24 cellular contexts compared by ENCODE assay signal in the genomic region with DNA sequence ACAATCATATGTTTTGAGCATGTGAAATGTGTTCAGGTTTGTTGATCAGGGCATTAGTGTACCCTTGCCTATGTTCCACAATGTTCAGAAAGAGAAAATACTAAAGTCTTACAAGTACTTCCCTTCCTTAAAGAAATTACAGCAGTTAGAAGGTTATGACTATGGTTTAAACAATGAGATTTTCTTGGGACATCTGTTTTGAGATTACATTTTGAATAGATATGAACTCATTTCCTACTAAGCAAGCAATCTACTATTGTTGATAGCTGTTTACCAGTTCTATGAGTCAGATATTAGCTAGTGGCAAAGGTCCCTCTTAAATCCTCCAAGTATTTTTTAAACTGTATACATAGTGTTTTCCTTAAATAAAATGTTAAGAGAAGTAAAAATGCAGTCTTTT.
A peak's percentile ranks its signal among the peaks of the same experiment; 100 is the strongest.
DNase-seq lines count a peak whose midpoint lies in the region; ATAC-seq, FAIRE-seq and TF ChIP-seq lines count a peak whose summit lies in the region.
"Had no signal": no experiment of that assay in that cellular context is flagged by ENCODE, and none has a peak within 500 bp of the region (broad histone marks: within the 10 kb centered on the region; RNA-seq: fewer than 3 reads in every experiment).

No MANE protein-coding gene starts in this region.

- H3K4me1 ChIP-seq in heart left ventricle (peaks cover 0 to 24% (median 8%) of the 10 kb centered on the region in 12 donors), astrocyte (ENCODE audit: insufficient read depth, low read length) (no peaks in the 10 kb centered on the region), small intestine (ENCODE audit: control insufficient read depth in 2 of 2, insufficient read depth in 1 of 2, low read depth in 1 of 2, low read length in 1 of 2) (peaks cover 0 to 6% of the 10 kb centered on the region in 2 donors)
- H3K4me1 ChIP-seq: prostate gland had no signal

- no peak overlapping the region for H3K27ac Mint-ChIP-seq in astrocyte (ENCODE audit: unreplicated experiment)
- H3K27ac Mint-ChIP-seq: activated B cell treated with CpG ODN at 0.5 μM for 24 hours; activated naive CD8-positive, alpha-beta T cell treated with anti-CD3 and anti-CD28 coated beads, Interleukin-2, amount 50 U/mL, for 24 hours; CD14-positive monocyte; natural killer cell treated with Interleukin-12 subunit alpha and Interleukin-12 subunit beta and Interleukin-15 and Interleukin-18, amount 100 ng/mL, for 72 hours; stimulated activated naive CD8-positive, alpha-beta T cell treated with anti-CD3 and anti-CD28 coated beads, Interleukin-15, Interleukin-2, amounts not matched to agents 100 ng/mL and 50 ng/mL, for 24 hours; type B pancreatic cell had no signal

- TF ChIP-seq CTCF in heart left ventricle (IDR thresholded peaks at IDR 0.05), result no peak
- TF ChIP-seq CTCF in astrocyte (IDR thresholded peaks at IDR 0.05; ENCODE audit: insufficient read depth, low read depth, low read length), result no peak
- TF ChIP-seq CTCF in fibroblast of villous mesenchyme (IDR thresholded peaks at IDR 0.05; ENCODE audit: insufficient read depth, low read depth, low read length), result no peak

- H3K9me3 ChIP-seq in heart left ventricle (no peaks in the 10 kb centered on the region), astrocyte (ENCODE audit: insufficient read depth, low read depth, low read length) (no peaks in the 10 kb centered on the region), small intestine (ENCODE audit: control insufficient read depth, low read depth) (no peaks in the 10 kb centered on the region)
- H3K9me3 ChIP-seq: HAP-1, prostate gland had no signal

- H3K4me3 Mint-ChIP-seq in astrocyte (ENCODE audit: unreplicated experiment), result no peak overlapping the region
- H3K4me3 Mint-ChIP-seq: activated B cell treated with CpG ODN at 0.5 μM for 24 hours; activated naive CD8-positive, alpha-beta T cell treated with anti-CD3 and anti-CD28 coated beads, Interleukin-2, amount 50 U/mL, for 24 hours; CD14-positive monocyte; natural killer cell treated with Interleukin-12 subunit alpha and Interleukin-12 subunit beta and Interleukin-15 and Interleukin-18, amount 100 ng/mL, for 72 hours; stimulated activated naive CD8-positive, alpha-beta T cell treated with anti-CD3 and anti-CD28 coated beads, Interleukin-15, Interleukin-2, amounts not matched to agents 100 ng/mL and 50 ng/mL, for 24 hours; type B pancreatic cell had no signal

- FAIRE-seq in astrocyte (lab: Jason Lieb, UNC), result no peak
- no peak for FAIRE-seq in small intestine (lab: Jason Lieb, UNC)

- H3K36me3 Mint-ChIP-seq in astrocyte (ENCODE audit: low read depth, unreplicated experiment), result no peaks in the 10 kb centered on the region
- H3K36me3 Mint-ChIP-seq: natural killer cell treated with Interleukin-12 subunit alpha and Interleukin-12 subunit beta and Interleukin-15 and Interleukin-18, amount 100 ng/mL, for 72 hours had no signal

- H3K9ac ChIP-seq in astrocyte (ENCODE audit: low read length), result no peak overlapping the region

- no peak overlapping the region for H2AFZ ChIP-seq in astrocyte (ENCODE audit: low read depth, low read length)

- H3K4me1 Mint-ChIP-seq in astrocyte (ENCODE audit: low read depth, unreplicated experiment), result peaks cover 7% of the 10 kb centered on the region
- H3K4me1 Mint-ChIP-seq: activated B cell treated with CpG ODN at 0.5 μM for 24 hours; activated naive CD8-positive, alpha-beta T cell treated with anti-CD3 and anti-CD28 coated beads, Interleukin-2, amount 50 U/mL, for 24 hours; CD14-positive monocyte had no signal

- intact Hi-C loops in heart left ventricle (cut with DNase I) (loop anchor here in 5 of 10 donors (5.0 to 10.0 kb wide), 3 partner anchors 237 to 242 kb away; a partner anchor contains a TSS), Right ventricle myocardium superior (cut with DNase I) (no loop called here)

- no peak for DNase-seq in heart left ventricle
- DNase-seq in Right ventricle myocardium superior, result no peak
- peak; percentile 62 for DNase-seq in astrocyte (ENCODE audit: low read depth)
- DNase-seq in fibroblast of villous mesenchyme (ENCODE audit: low read depth), result peak; percentile 91
- peak; percentile 59 for DNase-seq in small intestine
- DNase-seq in GOT3 (lab: John Stamatoyannopoulos, UW), result no peak
- DNase-seq in NCI-H748 treated with DMSO at 0.1 percent for 48 hours (lab: John Stamatoyannopoulos, UW), result no peak
- DNase-seq: 8988T; activated B cell treated with CpG ODN at 0.5 μM for 24 hours; activated naive CD8-positive, alpha-beta T cell treated with anti-CD3 and anti-CD28 coated beads, Interleukin-2, amount 50 U/mL, for 24 hours; central memory CD4-positive, alpha-beta T cell; DMS79; effector memory CD4-positive, alpha-beta T cell; Kasumi-1; NCI-H2171 treated with DMSO at 0.1 percent for 48 hours; RPMI8226; stimulated activated CD4-positive, alpha-beta T cell treated with anti-CD3 and anti-CD28 coated beads, Interleukin-15, amount 100 ng/mL, for 24 hours had no signal

- no peaks in the 10 kb centered on the region for H4K20me1 ChIP-seq in astrocyte (ENCODE audit: insufficient read depth, low read length)

- no peaks in the 10 kb centered on the region for H3K79me2 ChIP-seq in astrocyte (ENCODE audit: insufficient read depth, low read length)

- peak overlapping the region; percentile 30 for H3K4me2 ChIP-seq in astrocyte (ENCODE audit: low read length)

- H3K9me3 Mint-ChIP-seq in astrocyte (ENCODE audit: unreplicated experiment), result no peaks in the 10 kb centered on the region
- H3K9me3 Mint-ChIP-seq: activated naive CD8-positive, alpha-beta T cell treated with anti-CD3 and anti-CD28 coated beads, Interleukin-2, amount 50 U/mL, for 24 hours; CD14-positive monocyte; stimulated activated naive CD8-positive, alpha-beta T cell treated with anti-CD3 and anti-CD28 coated beads, Interleukin-15, Interleukin-2, amounts not matched to agents 100 ng/mL and 50 ng/mL, for 24 hours had no signal

- ATAC-seq in heart left ventricle (peak in 2 of 4 donors; percentile 58 to 80), Right ventricle myocardium superior (ENCODE audit: poor library complexity) (no peak), GM19467 (IDR thresholded peaks at IDR 0.05; ENCODE audit: unreplicated experiment) (no peak)
- ATAC-seq: activated naive CD8-positive, alpha-beta T cell treated with anti-CD3 and anti-CD28 coated beads, Interleukin-2, amount 50 U/mL, for 24 hours; natural killer cell treated with Interleukin-12 subunit alpha and Interleukin-12 subunit beta and Interleukin-15 and Interleukin-18, amount 100 ng/mL, for 72 hours had no signal

- H3K27me3 Mint-ChIP-seq in astrocyte (ENCODE audit: low read depth, unreplicated experiment), result no peaks in the 10 kb centered on the region
- H3K27me3 Mint-ChIP-seq: activated B cell treated with CpG ODN at 0.5 μM for 24 hours; activated naive CD8-positive, alpha-beta T cell treated with anti-CD3 and anti-CD28 coated beads, Interleukin-2, amount 50 U/mL, for 24 hours; natural killer cell treated with Interleukin-12 subunit alpha and Interleukin-12 subunit beta and Interleukin-15 and Interleukin-18, amount 100 ng/mL, for 72 hours; stimulated activated naive CD8-positive, alpha-beta T cell treated with anti-CD3 and anti-CD28 coated beads, Interleukin-15, Interleukin-2, amounts not matched to agents 100 ng/mL and 50 ng/mL, for 24 hours; type B pancreatic cell had no signal

- no peaks in the 10 kb centered on the region for H3K27me3 ChIP-seq in heart left ventricle
- H3K27me3 ChIP-seq in astrocyte (ENCODE audit: insufficient read depth, low read length), result no peaks in the 10 kb centered on the region
- no peaks in the 10 kb centered on the region for H3K27me3 ChIP-seq in small intestine (ENCODE audit: control insufficient read depth in 2 of 2, insufficient read depth in 2 of 2, low read length in 2 of 2)

- H3K4me3 ChIP-seq in heart left ventricle (no peak overlapping the region), astrocyte (ENCODE audit: insufficient read depth, low read depth, low read length) (no peak overlapping the region), fibroblast of villous mesenchyme (ENCODE audit: low read depth, low read length) (no peak overlapping the region), small intestine (ENCODE audit: low read depth in 1 of 2, low read length in 2 of 2) (no peak overlapping the region)
- H3K4me3 ChIP-seq: HAP-1, prostate gland had no signal

- H3K27ac ChIP-seq in heart left ventricle (peak overlapping the region in 11 of 12 donors; percentile 11 to 68 (median 54)), astrocyte (ENCODE audit: low read depth, low read length) (no peak overlapping the region), small intestine (ENCODE audit: low read depth in 1 of 2, low read length in 1 of 2) (no peak overlapping the region)
- H3K27ac ChIP-seq: prostate gland had no signal

- no peak for TF ChIP-seq POLR2A in heart left ventricle (IDR thresholded peaks at IDR 0.05)

- H3K36me3 ChIP-seq in heart left ventricle (no peaks in the 10 kb centered on the region), astrocyte (ENCODE audit: insufficient read depth, low read length) (no peaks in the 10 kb centered on the region), small intestine (ENCODE audit: control insufficient read depth in 2 of 2, insufficient read depth in 2 of 2, low read length in 2 of 2) (no peaks in the 10 kb centered on the region)
- H3K36me3 ChIP-seq: HAP-1, prostate gland had no signal

Comparison
In these comparisons a context has a peak if more than half of its experiments do, and no peak if none do; other contexts are left out.
1. DNase-seq: peak in astrocyte (single experiment), fibroblast of villous mesenchyme (single experiment) and small intestine (single experiment); none in heart left ventricle (0 of 5), Right ventricle myocardium superior (single experiment), GOT3 (single experiment) and NCI-H748 treated with DMSO at 0.1 percent for 48 hours (single experiment).
2. H3K27ac ChIP-seq: peak in heart left ventricle (11 of 12); none in astrocyte (single experiment) and small intestine (0 of 2).